ENCODE assay signal across 18 cellular contexts in the genomic region with DNA sequence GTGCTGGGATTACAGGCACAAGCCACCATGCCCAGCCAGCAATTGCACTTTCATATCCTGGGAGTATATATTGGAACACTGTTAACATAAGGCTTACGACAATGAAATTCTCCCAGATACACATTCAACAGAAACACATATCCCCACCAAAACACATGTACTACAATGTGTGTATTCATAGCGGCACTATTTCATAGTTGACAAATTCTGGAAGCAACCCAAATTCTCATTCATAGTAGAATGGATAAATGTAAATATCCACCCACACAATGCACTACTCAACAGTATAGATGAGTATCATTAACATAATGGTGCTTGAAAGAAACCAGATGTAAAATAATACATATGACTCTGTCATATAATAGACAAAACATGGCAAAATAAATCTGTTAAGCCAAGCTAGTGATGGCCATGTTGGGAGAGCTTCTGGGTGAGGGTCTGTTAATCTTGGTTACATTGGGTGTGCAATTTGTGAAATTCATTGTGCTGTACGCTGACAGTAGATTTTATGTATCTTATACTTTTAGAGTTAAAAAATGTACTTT.
DNase-seq lines count a peak whose midpoint lies in the region; ATAC-seq and TF ChIP-seq lines count a peak whose summit lies in the region.
"Had no signal": no experiment of that assay in that cellular context is flagged by ENCODE, and none has a peak within 500 bp of the region (broad histone marks: within the 10 kb centered on the region; RNA-seq: fewer than 3 reads in every experiment).

No MANE protein-coding gene starts in this region.

- peaks cover 65% of the 10 kb centered on the region for H3K4me1 Mint-ChIP-seq in activated naive CD4-positive, alpha-beta T cell treated with anti-CD3 and anti-CD28 coated beads, Interleukin-2, amount 50 U/mL, for 24 hours
- H3K4me1 Mint-ChIP-seq in effector memory CD8-positive, alpha-beta T cell (ENCODE audit: low read depth in 2 of 2): peaks cover 42 to 55% of the 10 kb centered on the region in 2 donors
- H3K4me1 Mint-ChIP-seq in stimulated activated naive B cell treated with anti-CD40 and anti-IgM and Interleukin-4, amounts not matched to agents 10 μg/mL and 1 μg/mL and 100 μg/mL, for 72 hours: peaks cover 28 to 68% of the 10 kb centered on the region in 2 donors

- ATAC-seq in SK-N-SH treated with all-trans-retinoic acid at 6 μM for 48 hours (no peak), GM18858 (IDR thresholded peaks at IDR 0.05; ENCODE audit: unreplicated experiment) (no peak)
- ATAC-seq in effector memory CD8-positive, alpha-beta T cell (replicated peaks): no peak
- ATAC-seq in stimulated activated naive B cell treated with anti-CD40 and anti-IgM and Interleukin-4, amounts not matched to agents 10 μg/mL and 1 μg/mL and 100 μg/mL, for 72 hours (replicated peaks): no peak
- ATAC-seq in activated CD4-positive, CD25-positive, alpha-beta regulatory T cell treated with anti-CD3 and anti-CD28 coated beads, Interleukin-2, amount 50 U/mL, for 24 hours: no peak
- ATAC-seq: left cardiac atrium had no signal

- no peaks in the 10 kb centered on the region for H3K27me3 Mint-ChIP-seq in activated naive CD4-positive, alpha-beta T cell treated with anti-CD3 and anti-CD28 coated beads, Interleukin-2, amount 50 U/mL, for 24 hours
- no peaks in the 10 kb centered on the region for H3K27me3 Mint-ChIP-seq in effector memory CD8-positive, alpha-beta T cell
- H3K27me3 Mint-ChIP-seq in stimulated activated naive B cell treated with anti-CD40 and anti-IgM and Interleukin-4, amounts not matched to agents 10 μg/mL and 1 μg/mL and 100 μg/mL, for 72 hours: no peaks in the 10 kb centered on the region

- DNase-seq in activated naive CD4-positive, alpha-beta T cell treated with Interleukin-2 at 50 U/mL for 16 hours: no peak
- no peak for DNase-seq in effector memory CD8-positive, alpha-beta T cell
- DNase-seq in stimulated activated naive B cell treated with anti-CD40 and anti-IgM and Interleukin-4, amounts not matched to agents 10 μg/mL and 1 μg/mL and 100 μg/mL, for 72 hours: no peak
- no peak for DNase-seq in NCI-H446 (lab: John Stamatoyannopoulos, UW)
- DNase-seq: activated CD4-positive, alpha-beta T cell treated with anti-CD3 and anti-CD28 coated beads, Interleukin-2, amount 50 U/mL, for 4 hours; activated effector memory CD4-positive, alpha-beta T cell treated with anti-CD3 and anti-CD28 coated beads, Interleukin-2, amount 50 U/mL, for 16 hours; amygdala; cerebellar nuclear complex; effector CD8-positive, alpha-beta T cell; EL; HFFc6; left cardiac atrium; midbrain; NCI-H1694 treated with DMSO at 0.1 percent for 48 hours had no signal

- no peaks in the 10 kb centered on the region for H3K9me3 Mint-ChIP-seq in activated naive CD4-positive, alpha-beta T cell treated with anti-CD3 and anti-CD28 coated beads, Interleukin-2, amount 50 U/mL, for 24 hours
- no peaks in the 10 kb centered on the region for H3K9me3 Mint-ChIP-seq in effector memory CD8-positive, alpha-beta T cell
- H3K9me3 Mint-ChIP-seq in stimulated activated naive B cell treated with anti-CD40 and anti-IgM and Interleukin-4, amounts not matched to agents 10 μg/mL and 1 μg/mL and 100 μg/mL, for 72 hours: no peaks in the 10 kb centered on the region
- H3K9me3 Mint-ChIP-seq: HFFc6 had no signal

- H3K36me3 Mint-ChIP-seq in activated naive CD4-positive, alpha-beta T cell treated with anti-CD3 and anti-CD28 coated beads, Interleukin-2, amount 50 U/mL, for 24 hours: peaks cover 11% of the 10 kb centered on the region
- peaks cover 54% of the 10 kb centered on the region for H3K36me3 Mint-ChIP-seq in effector memory CD8-positive, alpha-beta T cell (ENCODE audit: insufficient read depth)
- H3K36me3 Mint-ChIP-seq in stimulated activated naive B cell treated with anti-CD40 and anti-IgM and Interleukin-4, amounts not matched to agents 10 μg/mL and 1 μg/mL and 100 μg/mL, for 72 hours: peaks cover 35 to 57% of the 10 kb centered on the region in 2 donors

- peak overlapping the region; percentile 18 for H3K27ac Mint-ChIP-seq in activated naive CD4-positive, alpha-beta T cell treated with anti-CD3 and anti-CD28 coated beads, Interleukin-2, amount 50 U/mL, for 24 hours
- peak overlapping the region; percentile 6 to 99 for H3K27ac Mint-ChIP-seq in effector memory CD8-positive, alpha-beta T cell
- peak overlapping the region; percentile 42 for H3K27ac Mint-ChIP-seq in stimulated activated naive B cell treated with anti-CD40 and anti-IgM and Interleukin-4, amounts not matched to agents 10 μg/mL and 1 μg/mL and 100 μg/mL, for 72 hours

- peak overlapping the region; percentile 48 for H3K4me3 Mint-ChIP-seq in activated naive CD4-positive, alpha-beta T cell treated with anti-CD3 and anti-CD28 coated beads, Interleukin-2, amount 50 U/mL, for 24 hours
- H3K4me3 Mint-ChIP-seq in effector memory CD8-positive, alpha-beta T cell: peak overlapping the region in 1 of 2 donors; percentile 95
- no peak overlapping the region for H3K4me3 Mint-ChIP-seq in stimulated activated naive B cell treated with anti-CD40 and anti-IgM and Interleukin-4, amounts not matched to agents 10 μg/mL and 1 μg/mL and 100 μg/mL, for 72 hours

TF ChIP-seq in SK-N-SH treated with all-trans-retinoic acid at 6 μM for 48 hours, 23 proteins besides CTCF, POLR2A, EP300 and RAD21 (continues in another document):
- TF ChIP-seq BACH2 (CRISPR knock-in tag; IDR thresholded peaks at IDR 0.05; ENCODE audit: borderline replicate concordance) (no peak), GLIS3 (CRISPR knock-in tag; IDR thresholded peaks at IDR 0.05) (no peak), ISL1 (CRISPR knock-in tag; IDR thresholded peaks at IDR 0.05) (peak; percentile 65), ZFP30 (CRISPR knock-in tag; IDR thresholded peaks at IDR 0.05) (no peak), TOX (CRISPR knock-in tag; IDR thresholded peaks at IDR 0.05; ENCODE audit: borderline replicate concordance) (no peak), POU6F1 (CRISPR knock-in tag; IDR thresholded peaks at IDR 0.05; ENCODE audit: borderline replicate concordance, low read depth) (no peak), PPARA (CRISPR knock-in tag; IDR thresholded peaks at IDR 0.05; ENCODE audit: borderline replicate concordance) (no peak), ZC3H10 (CRISPR knock-in tag; IDR thresholded peaks at IDR 0.05) (no peak), RARB (CRISPR knock-in tag; IDR thresholded peaks at IDR 0.05) (no peak), ZNF565 (CRISPR knock-in tag; conservative IDR thresholded peaks at IDR 0.05; ENCODE audit: low read depth) (no peak), TCF4 (CRISPR knock-in tag; IDR thresholded peaks at IDR 0.05; ENCODE audit: borderline replicate concordance) (peak; percentile 58), ARNTL (CRISPR knock-in tag; IDR thresholded peaks at IDR 0.05; ENCODE audit: borderline replicate concordance, low read depth) (no peak), ZNF70 (CRISPR knock-in tag; IDR thresholded peaks at IDR 0.05) (no peak), CSDC2 (CRISPR knock-in tag; IDR thresholded peaks at IDR 0.05) (no peak), ZFP3 (CRISPR knock-in tag; IDR thresholded peaks at IDR 0.05) (no peak), SNAI2 (CRISPR knock-in tag; IDR thresholded peaks at IDR 0.05) (no peak), OSR1 (CRISPR knock-in tag; IDR thresholded peaks at IDR 0.05) (no peak)
- TF ChIP-seq, protein P1, sequence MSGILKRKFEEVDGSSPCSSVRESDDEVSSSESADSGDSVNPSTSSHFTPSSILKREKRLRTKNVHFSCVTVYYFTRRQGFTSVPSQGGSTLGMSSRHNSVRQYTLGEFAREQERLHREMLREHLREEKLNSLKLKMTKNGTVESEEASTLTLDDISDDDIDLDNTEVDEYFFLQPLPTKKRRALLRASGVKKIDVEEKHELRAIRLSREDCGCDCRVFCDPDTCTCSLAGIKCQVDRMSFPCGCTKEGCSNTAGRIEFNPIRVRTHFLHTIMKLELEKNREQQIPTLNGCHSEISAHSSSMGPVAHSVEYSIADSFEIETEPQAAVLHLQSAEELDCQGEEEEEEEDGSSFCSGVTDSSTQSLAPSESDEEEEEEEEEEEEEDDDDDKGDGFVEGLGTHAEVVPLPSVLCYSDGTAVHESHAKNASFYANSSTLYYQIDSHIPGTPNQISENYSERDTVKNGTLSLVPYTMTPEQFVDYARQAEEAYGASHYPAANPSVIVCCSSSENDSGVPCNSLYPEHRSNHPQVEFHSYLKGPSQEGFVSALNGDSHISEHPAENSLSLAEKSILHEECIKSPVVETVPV (CRISPR knock-in tag; IDR thresholded peaks at IDR 0.05): no peak
- TF ChIP-seq, protein P2, sequence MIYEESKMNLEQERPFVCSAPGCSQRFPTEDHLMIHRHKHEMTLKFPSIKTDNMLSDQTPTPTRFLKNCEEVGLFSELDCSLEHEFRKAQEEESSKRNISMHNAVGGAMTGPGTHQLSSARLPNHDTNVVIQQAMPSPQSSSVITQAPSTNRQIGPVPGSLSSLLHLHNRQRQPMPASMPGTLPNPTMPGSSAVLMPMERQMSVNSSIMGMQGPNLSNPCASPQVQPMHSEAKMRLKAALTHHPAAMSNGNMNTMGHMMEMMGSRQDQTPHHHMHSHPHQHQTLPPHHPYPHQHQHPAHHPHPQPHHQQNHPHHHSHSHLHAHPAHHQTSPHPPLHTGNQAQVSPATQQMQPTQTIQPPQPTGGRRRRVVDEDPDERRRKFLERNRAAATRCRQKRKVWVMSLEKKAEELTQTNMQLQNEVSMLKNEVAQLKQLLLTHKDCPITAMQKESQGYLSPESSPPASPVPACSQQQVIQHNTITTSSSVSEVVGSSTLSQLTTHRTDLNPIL (CRISPR knock-in tag; IDR thresholded peaks at IDR 0.05; ENCODE audit: low read depth): no peak
